In genomic region chr20:290081-290831, GRCh38 we compare ENCODE assay signal across 8 cellular contexts. TPM values are rescaled to one million over a fixed set of nuclear protein-coding genes. Genes with fewer than 3 reads are reported as not detected.
DNase-seq lines count a peak whose midpoint lies in the region; ATAC-seq and TF ChIP-seq lines count a peak whose summit lies in the region.

Gene C20orf96 (minus strand): TSS chr20:290750. CDS start chr20:290610, 140 bp downstream.

- H3K27me3 Mint-ChIP-seq in chondrocyte (ENCODE audit: low read depth): no peaks in the 10 kb centered on the region

- H3K27ac Mint-ChIP-seq in chondrocyte (ENCODE audit: unreplicated experiment): no peak within 1 kb of the TSS

- H3K27me3 ChIP-seq in layer of hippocampus (ENCODE audit: control insufficient read depth, insufficient read depth, low read length): no peaks in the 10 kb centered on the region

- peaks cover 15% of the 10 kb centered on the region for H3K4me1 Mint-ChIP-seq in chondrocyte (ENCODE audit: low read depth)

- H3K9me3 Mint-ChIP-seq in chondrocyte (ENCODE audit: low read depth): peaks cover 4% of the 10 kb centered on the region

- ATAC-seq in GM19025 (IDR thresholded peaks at IDR 0.05; ENCODE audit: low read depth, unreplicated experiment) (peak; percentile 88), HG03342 (IDR thresholded peaks at IDR 0.05; ENCODE audit: unreplicated experiment) (peak; percentile 88)

- DNase-seq in AML-193 (lab: John Stamatoyannopoulos, UW) (peak; percentile 84 to 91), NCI-H446 treated with DMSO at 0.1 percent for 48 hours (lab: John Stamatoyannopoulos, UW) (peak; percentile 86), chondrocyte (ENCODE audit: low spot score) (no peak)
- DNase-seq in activated CD4-positive, alpha-beta T cell treated with anti-CD3 and anti-CD28 coated beads for 1 hour: peak; percentile 73
- peak; percentile 69 to 88 (median 76) for DNase-seq in stimulated activated CD4-positive, alpha-beta T cell treated with anti-CD3 and anti-CD28 coated beads, Interleukin-1b, Interleukin-23, amount 100 ng/mL, for 24 hours (ENCODE audit: low read depth in 4 of 4, low spot score in 1 of 4)

- peak within 1 kb of the TSS; percentile 71 for H3K27ac ChIP-seq in layer of hippocampus (ENCODE audit: low read depth, low read length)

- no peak within 1 kb of the TSS for H3K4me3 Mint-ChIP-seq in chondrocyte (ENCODE audit: unreplicated experiment)

- peaks cover 2% of the 10 kb centered on the region for H3K36me3 Mint-ChIP-seq in chondrocyte (ENCODE audit: low read depth)

- peak; percentile 74 for TF ChIP-seq CTCF in chondrocyte (IDR thresholded peaks at IDR 0.05)

RNA-seq across cellular contexts. Expression of gene C20orf96, which starts in this region (rescaled TPM):
- total RNA-seq in chondrocyte: 10.8 to 12.1 TPM (median 11.1 TPM) in 3 replicates
